In the genomic region with DNA sequence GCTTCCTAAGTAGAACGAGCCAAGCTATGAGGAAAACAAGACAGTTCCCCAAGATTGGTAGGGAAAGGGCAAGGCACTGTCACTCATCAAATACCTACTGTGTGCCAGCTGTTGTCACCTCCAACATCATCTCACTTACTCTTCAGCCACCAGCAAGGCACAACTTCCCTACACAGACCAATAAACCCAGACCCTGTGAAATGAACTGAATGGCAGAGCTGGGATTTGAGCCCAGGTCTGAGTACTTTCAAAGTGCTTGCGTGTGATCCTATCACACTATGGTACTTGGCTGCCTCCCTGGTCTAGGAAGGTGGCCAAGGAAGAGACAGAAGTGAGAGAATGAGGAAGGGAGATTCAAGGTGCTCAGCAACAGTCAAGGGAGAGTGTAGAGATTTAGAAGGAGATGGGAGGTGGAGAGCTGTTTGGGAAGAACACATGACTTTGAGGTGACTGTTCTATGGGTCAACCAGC, we compare ENCODE assay signal across 31 cellular contexts. TPM values are rescaled to one million over a fixed set of nuclear protein-coding genes. Genes with fewer than 3 reads are reported as not detected.
DNase-seq lines count a peak whose midpoint lies in the region; ATAC-seq, FAIRE-seq and TF ChIP-seq lines count a peak whose summit lies in the region.
"Had no signal": no experiment of that assay in that cellular context is flagged by ENCODE, and none has a peak within 500 bp of the region (broad histone marks: within the 10 kb centered on the region; RNA-seq: fewer than 3 reads in every experiment).

No MANE protein-coding gene starts in this region.

- H3K9ac ChIP-seq in mesendoderm (ENCODE audit: low read length) = no peak overlapping the region

- no peak overlapping the region for H3K56ac ChIP-seq in mesendoderm (ENCODE audit: low read length)

- no peak overlapping the region for H3K18ac ChIP-seq in mesendoderm (ENCODE audit: low read length)

- H3K4me1 ChIP-seq in heart left ventricle (peaks cover 0 to 31% (median 0%) of the 10 kb centered on the region in 12 donors), mesendoderm (ENCODE audit: control insufficient read depth, low read depth, low read length) (no peaks in the 10 kb centered on the region)
- H3K4me1 ChIP-seq: foreskin keratinocyte, sigmoid colon had no signal

- no peaks in the 10 kb centered on the region for H3K79me1 ChIP-seq in mesendoderm (ENCODE audit: low read length)

- DNase-seq in Right ventricle myocardium inferior (ENCODE audit: missing footprints) (no peak), cardiac septum (ENCODE audit: low spot score) (no peak), heart left ventricle (peak in 4 of 5 donors; percentile 54 to 82 (median 70)), mesendoderm (no peak), caudate nucleus (lab: John Stamatoyannopoulos, UW) (no peak), frontal cortex (ENCODE audit: low spot score in 2 of 2) (no peak), coronary artery (ENCODE audit: low spot score) (no peak)
- DNase-seq in stimulated activated CD4-positive, alpha-beta T cell treated with anti-CD3 and anti-CD28 coated beads, Interleukin-4, amount 100 ng/mL, for 24 hours = no peak
- DNase-seq: 8988T; activated CD4-positive, alpha-beta T cell treated with anti-CD3 and anti-CD28 coated beads, Interleukin-2, amount 10 ng/mL, durations not matched to agents 7 days and 5 days; activated T-cell treated with anti-CD3 and anti-CD28 coated beads, Interleukin-2, amount 50 U/mL, for 48 hours; C1 segment of cervical spinal cord; cerebellar nuclear complex; COR-L47; DMS53; foreskin keratinocyte; hippocampal formation; NCI-H2107; NCI-H82; sigmoid colon; stimulated activated CD4-positive, alpha-beta T cell treated with anti-CD3 and anti-CD28 coated beads, Interleukin-4, amount 100 ng/mL, for 4 hours; T-cell; upper lobe of left lung had no signal

- intact Hi-C loops in Right ventricle myocardium inferior (cut with DNase I) = loop anchor here (1.0 kb wide), 1 partner anchor 17 kb away; the partner anchor contains the start of gene TRIM63
- intact Hi-C loops in cardiac septum (cut with DNase I) = no loop called here
- intact Hi-C loops in heart left ventricle (cut with DNase I) = loop anchor here in 1 of 10 donors (1.0 to 5.0 kb wide), 2 partner anchors 10 to 47 kb away; no protein-coding TSS in a partner anchor

- 35 to 40% (median 36%) methylated on average over 2 of the region's 2 CpGs for WGBS in heart left ventricle, 4 donors
- WGBS in mesendoderm (ENCODE audit: extremely low coverage, insufficient coverage, low lambda C conversion rate) = no CpG with 5 or more reads among the region's 2 CpGs

- H3K36me3 ChIP-seq in heart left ventricle (no peaks in the 10 kb centered on the region), mesendoderm (ENCODE audit: control insufficient read depth, insufficient read depth, low read length) (no peaks in the 10 kb centered on the region)
- H3K36me3 ChIP-seq: esophagus muscularis mucosa, sigmoid colon, upper lobe of left lung had no signal

- TF ChIP-seq CTCF in heart left ventricle (IDR thresholded peaks at IDR 0.05) = no peak
- TF ChIP-seq CTCF in coronary artery (IDR thresholded peaks at IDR 0.05) = no peak

- peak overlapping the region; percentile 66 to 93 (median 78) for H3K27ac ChIP-seq in heart left ventricle
- H3K27ac ChIP-seq in mesendoderm (ENCODE audit: low read depth, low read length) = no peak overlapping the region
- H3K27ac ChIP-seq in caudate nucleus (ENCODE audit: low read depth, low read length) = no peak overlapping the region
- H3K27ac ChIP-seq in coronary artery = no peak overlapping the region
- H3K27ac ChIP-seq: esophagus muscularis mucosa, foreskin keratinocyte, sigmoid colon, upper lobe of left lung had no signal

- no peak for TF ChIP-seq POLR2A in heart left ventricle (IDR thresholded peaks at IDR 0.05)

- H3K27me3 ChIP-seq in heart left ventricle (no peaks in the 10 kb centered on the region), mesendoderm (ENCODE audit: insufficient read depth, low read length, poor library complexity) (no peaks in the 10 kb centered on the region)
- H3K27me3 ChIP-seq: foreskin keratinocyte, upper lobe of left lung had no signal

- H2AK5ac ChIP-seq in mesendoderm (ENCODE audit: low read length) = peak overlapping the region; percentile 71

- H3K4me3 ChIP-seq in heart left ventricle (no peak overlapping the region), mesendoderm (ENCODE audit: low read length) (no peak overlapping the region), coronary artery (no peak overlapping the region)
- H3K4me3 ChIP-seq: esophagus muscularis mucosa, sigmoid colon, upper lobe of left lung had no signal

- ATAC-seq in Right ventricle myocardium inferior = peak; percentile 82
- peak; percentile 79 to 86 (median 82) for ATAC-seq in heart left ventricle
- ATAC-seq: foreskin keratinocyte, T-cell had no signal

- no peak for FAIRE-seq in frontal cortex (lab: Jason Lieb, UNC)
- FAIRE-seq: GM12892 had no signal

- no peak overlapping the region for H4K5ac ChIP-seq in mesendoderm (ENCODE audit: low read length)

- H4K8ac ChIP-seq in mesendoderm (ENCODE audit: low read depth, low read length) = no peak overlapping the region

- H2BK120ac ChIP-seq in mesendoderm (ENCODE audit: low read depth, low read length) = no peak overlapping the region

- no peak overlapping the region for H3K4me2 ChIP-seq in mesendoderm (ENCODE audit: low read length)

- no peak overlapping the region for H2BK15ac ChIP-seq in mesendoderm (replicated peaks; ENCODE audit: low read depth)

- no peaks in the 10 kb centered on the region for H3K9me3 ChIP-seq in heart left ventricle
- H3K9me3 ChIP-seq: esophagus muscularis mucosa, sigmoid colon, upper lobe of left lung had no signal

- no peak overlapping the region for H3K4ac ChIP-seq in mesendoderm (ENCODE audit: low read depth, low read length)

- no peak overlapping the region for H3K23ac ChIP-seq in mesendoderm (ENCODE audit: low read length)

- no peak overlapping the region for H2BK5ac ChIP-seq in mesendoderm (ENCODE audit: low read length)

- no peaks in the 10 kb centered on the region for H3K79me2 ChIP-seq in mesendoderm (ENCODE audit: control insufficient read depth, insufficient read depth, low read length)

RNA-seq across cellular contexts. Expression of gene TRIM63, which starts 16.7 kb away (rescaled TPM):
- total RNA-seq in Right ventricle myocardium inferior (212 TPM), cardiac septum (123 TPM), heart left ventricle (100 to 1,000 TPM; 136 to 598 (median 196) TPM), frontal cortex (not detected)
- polyA plus RNA-seq in heart left ventricle = 100 to 1,000 TPM; 277 to 444 TPM
- not detected for polyA plus RNA-seq in mesendoderm (2013, experiment 1 of 2)
- 0.03 TPM for polyA plus RNA-seq in mesendoderm (2013, experiment 2 of 2)
- total RNA-seq: dermis microvascular lymphatic vessel endothelial cell, foreskin keratinocyte, LHCN-M2, NCI-H460, T-cell had no signal
- polyA plus RNA-seq: foreskin keratinocyte had no signal

RNA-seq across cellular contexts. Expression of gene PDIK1L, which starts 27.5 kb away (rescaled TPM):
- total RNA-seq in Right ventricle myocardium inferior (4.0 TPM), cardiac septum (3.5 TPM), heart left ventricle (1 to 10 TPM; 3.9 to 9.3 (median 6.0) TPM), frontal cortex (109 TPM)
- 1 to 10 TPM; 2.1 to 2.7 TPM for polyA plus RNA-seq in heart left ventricle
- 1.2 TPM for polyA plus RNA-seq in mesendoderm (2013, experiment 1 of 2)
- 1.2 TPM for polyA plus RNA-seq in mesendoderm (2013, experiment 2 of 2)

RNA-seq across cellular contexts. Expression of gene SLC30A2, which starts 38.2 kb away (rescaled TPM):
- total RNA-seq in Right ventricle myocardium inferior (4.0 TPM), cardiac septum (5.0 TPM), heart left ventricle (10 to 100 TPM in 4 of 9 donors, 1 to 10 TPM in 5; 2.9 to 18.0 (median 6.5) TPM), frontal cortex (not detected)
- polyA plus RNA-seq in heart left ventricle = 1 to 10 TPM; 3.4 to 3.7 TPM
- polyA plus RNA-seq in mesendoderm (2013, experiment 1 of 2) = 0.35 TPM
- 0.41 TPM for polyA plus RNA-seq in mesendoderm (2013, experiment 2 of 2)
- total RNA-seq: activated CD4-positive, alpha-beta T cell treated with anti-CD3 and anti-CD28 coated beads, Interleukin-2, amount 10 ng/mL, durations not matched to agents 7 days and 5 days; dermis microvascular lymphatic vessel endothelial cell; foreskin keratinocyte; LHCN-M2; NCI-H460; posterior vena cava; RPMI7951; SK-MEL-5 had no signal
- polyA plus RNA-seq: foreskin keratinocyte had no signal

Comparison
In these comparisons a context has a peak if more than half of its experiments do, and no peak if none do; other contexts are left out.
1. DNase-seq: peak in heart left ventricle (4 of 5); none in Right ventricle myocardium inferior (single experiment), cardiac septum (single experiment), mesendoderm (single experiment), caudate nucleus (0 of 61), stimulated activated CD4-positive, alpha-beta T cell treated with anti-CD3 and anti-CD28 coated beads, Interleukin-4, amount 100 ng/mL, for 24 hours (single experiment), frontal cortex (0 of 2) and coronary artery (single experiment).
2. H3K27ac ChIP-seq: peak in heart left ventricle (12 of 12); none in mesendoderm (single experiment), caudate nucleus (single experiment) and coronary artery (0 of 2).
3. RNA of gene TRIM63, which starts 16.7 kb away (total RNA-seq): 212 TPM in Right ventricle myocardium inferior (single experiment), 136 to 598 TPM in heart left ventricle and 123 TPM in cardiac septum (single experiment); not detected in frontal cortex (single experiment); every median in the first group is over 100 times any median in the second.
4. RNA of gene PDIK1L, which starts 27.5 kb away (total RNA-seq): 109 TPM in frontal cortex (single experiment); 3.9 to 9.3 TPM in heart left ventricle, 4.0 TPM in Right ventricle myocardium inferior (single experiment) and 3.5 TPM in cardiac septum (single experiment); every median in the first group is over 10 times any median in the second.